8 cellular contexts compared by ENCODE assay signal in the genomic region with DNA sequence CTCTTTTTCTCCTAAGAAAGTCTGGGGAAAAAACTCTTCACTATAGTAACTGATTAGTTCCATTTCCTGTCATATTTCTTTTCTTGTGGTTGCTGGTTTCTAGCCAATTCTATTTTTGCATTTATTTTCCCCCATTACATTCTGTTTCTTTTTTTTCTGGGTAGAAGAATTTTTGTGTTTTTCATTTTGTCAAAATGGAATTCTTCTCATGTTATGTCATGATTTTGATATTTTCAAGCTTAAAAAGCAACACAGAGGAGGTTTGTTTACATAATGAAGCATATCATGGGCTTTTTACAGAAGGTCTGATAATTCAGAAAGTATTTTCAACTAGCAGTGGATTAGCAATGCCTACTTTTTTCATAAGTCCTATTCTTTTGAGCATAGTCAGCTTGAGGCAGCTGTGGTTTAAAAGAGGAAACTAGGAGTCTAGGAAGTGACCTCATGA.
A peak's percentile ranks its signal among the peaks of the same experiment; 100 is the strongest.
DNase-seq lines count a peak whose midpoint lies in the region; ATAC-seq and TF ChIP-seq lines count a peak whose summit lies in the region.

No MANE protein-coding gene starts in this region.

- H3K27me3 ChIP-seq in breast epithelium, result no peaks in the 10 kb centered on the region
- H3K27me3 ChIP-seq in left ventricle myocardium inferior (ENCODE audit: low read depth), result no peaks in the 10 kb centered on the region
- no peaks in the 10 kb centered on the region for H3K27me3 ChIP-seq in upper lobe of right lung

- H3K9me3 ChIP-seq in breast epithelium (no peaks in the 10 kb centered on the region), left ventricle myocardium inferior (replicated peaks) (no peaks in the 10 kb centered on the region), upper lobe of right lung (no peaks in the 10 kb centered on the region)

- intact Hi-C loops in MCF 10A (cut with micrococcal nuclease) (no loop called here), breast epithelium (cut with DNase I; ENCODE audit: low total_unique reads) (no loop called here), left ventricle myocardium inferior (cut with micrococcal nuclease) (no loop called here), upper lobe of right lung (cut with DNase I) (no loop called here)

- CTCF ChIA-PET in MCF 10A (lab: Yijun Ruan, JAX), result interaction anchor here (0.6 to 1.9 kb wide), 5 partner anchors 10 to 1119 kb away, joined by 3 to 7 read pairs (median 4); a partner anchor contains a TSS

- TF ChIP-seq POLR2A in breast epithelium (IDR thresholded peaks at IDR 0.05), result no peak

- no peaks in the 10 kb centered on the region for H3K9me3 Mint-ChIP-seq in MCF 10A (ENCODE audit: unreplicated experiment)

- no TSS peak for BruUV-seq in MCF 10A (replicated peaks; lab: Mats Ljungman, UMichigan)

- no peak overlapping the region for H3K4me3 Mint-ChIP-seq in MCF 10A (ENCODE audit: unreplicated experiment)

- H3K4me1 ChIP-seq in breast epithelium, result no peaks in the 10 kb centered on the region
- peaks cover 21% of the 10 kb centered on the region for H3K4me1 ChIP-seq in left ventricle myocardium inferior
- peaks cover 12% of the 10 kb centered on the region for H3K4me1 ChIP-seq in upper lobe of right lung

- POLR2A ChIA-PET in MCF 10A (lab: Yijun Ruan, JAX), result no interaction called here

- no peak overlapping the region for H3K27ac Mint-ChIP-seq in MCF 10A (ENCODE audit: low read depth, unreplicated experiment)

- no peak for TF ChIP-seq CTCF in MCF 10A (IDR thresholded peaks at IDR 0.05; ENCODE audit: unreplicated experiment)
- TF ChIP-seq CTCF in breast epithelium (IDR thresholded peaks at IDR 0.05), result no peak
- TF ChIP-seq CTCF in left ventricle myocardium inferior (IDR thresholded peaks at IDR 0.05; ENCODE audit: borderline replicate concordance), result no peak
- TF ChIP-seq CTCF in upper lobe of right lung (IDR thresholded peaks at IDR 0.05), result no peak
- TF ChIP-seq CTCF in GM20000 (IDR thresholded peaks at IDR 0.05; ENCODE audit: extremely low read depth, missing control alignments), result no peak

- peak; percentile 57 for ATAC-seq in upper lobe of right lung

- H3K27ac ChIP-seq in breast epithelium, result no peak overlapping the region
- H3K27ac ChIP-seq in left ventricle myocardium inferior (replicated peaks), result peak overlapping the region; percentile 81
- H3K27ac ChIP-seq in upper lobe of right lung, result peak overlapping the region; percentile 71

- H3K4me1 Mint-ChIP-seq in MCF 10A (ENCODE audit: insufficient read depth, unreplicated experiment), result peaks cover 6% of the 10 kb centered on the region

- H3K4me3 ChIP-seq in breast epithelium (peak overlapping the region in 1 of 3 donors; percentile 18), left ventricle myocardium inferior (peak overlapping the region; percentile 49), upper lobe of right lung (peak overlapping the region; percentile 29)

- H3K27me3 Mint-ChIP-seq in MCF 10A (ENCODE audit: insufficient read depth, unreplicated experiment), result no peaks in the 10 kb centered on the region

- H3K36me3 Mint-ChIP-seq in MCF 10A (ENCODE audit: insufficient read depth, unreplicated experiment), result no peaks in the 10 kb centered on the region

- H3K36me3 ChIP-seq in breast epithelium, result no peaks in the 10 kb centered on the region
- H3K36me3 ChIP-seq in left ventricle myocardium inferior, result no peaks in the 10 kb centered on the region
- H3K36me3 ChIP-seq in upper lobe of right lung, result no peaks in the 10 kb centered on the region

- DNase-seq in MCF 10A (ENCODE audit: unreplicated experiment), result peak; percentile 11
- DNase-seq in breast epithelium (ENCODE audit: low spot score in 2 of 2), result no peak
- peak; percentile 33 for DNase-seq in SIG-M5 (lab: John Stamatoyannopoulos, UW)
- no peak for DNase-seq in left ventricle myocardium inferior
- DNase-seq in upper lobe of right lung, result no peak
- DNase-seq in epidermal melanocyte (ENCODE audit: insufficient read length, low spot score), result no peak
- no peak for DNase-seq in GM20000 (ENCODE audit: low spot score)
- no peak for DNase-seq in stimulated activated CD4-positive, alpha-beta T cell treated with anti-CD3 and anti-CD28 coated beads, Interleukin-15, amount 100 ng/mL, for 24 hours

Comparison
In these comparisons a context has a peak if more than half of its experiments do, and no peak if none do; other contexts are left out.
1. DNase-seq: peak in MCF 10A (single experiment) and SIG-M5 (single experiment); none in breast epithelium (0 of 2), left ventricle myocardium inferior (single experiment), upper lobe of right lung (single experiment), epidermal melanocyte (single experiment), GM20000 (single experiment) and stimulated activated CD4-positive, alpha-beta T cell treated with anti-CD3 and anti-CD28 coated beads, Interleukin-15, amount 100 ng/mL, for 24 hours (single experiment).
2. H3K27ac ChIP-seq: peak in left ventricle myocardium inferior (single experiment) and upper lobe of right lung (single experiment); none in breast epithelium (0 of 2).